Comparison of ENCODE assay signal across 9 cellular contexts in the genomic region with DNA sequence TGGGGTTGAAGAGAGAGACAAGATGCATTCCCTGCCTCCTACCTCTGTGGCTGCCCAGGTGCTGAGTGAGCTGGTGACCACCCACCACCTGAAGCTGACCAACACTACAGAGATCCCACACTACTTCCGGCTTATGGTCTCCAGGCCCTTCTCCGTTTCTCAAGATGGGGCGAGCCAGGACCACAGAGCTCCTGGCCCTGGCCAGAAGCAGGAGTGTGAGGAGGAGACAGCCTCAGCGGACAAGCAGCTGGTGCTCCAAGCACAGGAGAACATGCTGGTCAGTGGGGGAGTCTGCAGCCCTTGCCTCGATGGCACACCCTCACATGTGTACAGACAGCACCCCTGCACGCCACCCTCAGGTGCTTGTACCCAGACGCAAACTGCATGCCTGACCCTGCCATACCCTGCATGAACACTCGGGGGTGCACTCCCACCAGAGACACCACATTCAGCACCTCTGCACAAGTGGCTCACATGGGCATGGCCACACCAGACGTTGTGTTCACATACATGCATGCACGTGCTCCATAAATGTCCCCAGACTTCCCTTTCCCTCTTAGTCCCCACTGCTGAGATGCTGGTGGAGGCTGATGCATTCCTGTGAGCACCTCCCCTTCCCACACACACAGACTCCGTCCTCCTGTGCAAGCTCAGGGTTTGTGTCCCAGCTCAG. TPM values are rescaled to one million over a fixed set of nuclear protein-coding genes. Genes with fewer than 3 reads are reported as not detected.
DNase-seq lines count a peak whose midpoint lies in the region; ATAC-seq, FAIRE-seq and TF ChIP-seq lines count a peak whose summit lies in the region.
"Had no signal": no experiment of that assay in that cellular context is flagged by ENCODE, and none has a peak within 500 bp of the region (broad histone marks: within the 10 kb centered on the region; RNA-seq: fewer than 3 reads in every experiment).

No MANE protein-coding gene starts in this region.

- H3K27ac Mint-ChIP-seq in CD4-positive, alpha-beta memory T cell: peak overlapping the region in 4 of 7 donors; percentile 25 to 86 (median 77)
- peak overlapping the region in 1 of 2 donors; percentile 33 for H3K27ac Mint-ChIP-seq in activated naive CD4-positive, alpha-beta T cell treated with anti-CD3 and anti-CD28 coated beads, Interleukin-2, amount 50 U/mL, for 72 hours

- ATAC-seq in HG03378 (IDR thresholded peaks at IDR 0.05; ENCODE audit: unreplicated experiment) (peak; percentile 72), left cardiac atrium (peak; percentile 62 to 71)
- ATAC-seq in activated naive CD4-positive, alpha-beta T cell treated with anti-CD3 and anti-CD28 coated beads, Interleukin-2, amount 50 U/mL, for 72 hours: peak; percentile 67 to 79

- no peak overlapping the region for H3K4me3 Mint-ChIP-seq in CD4-positive, alpha-beta memory T cell

- peaks cover 4 to 29% of the 10 kb centered on the region in 2 donors for H3K36me3 Mint-ChIP-seq in CD4-positive, alpha-beta memory T cell
- no peaks in the 10 kb centered on the region for H3K36me3 Mint-ChIP-seq in activated naive CD4-positive, alpha-beta T cell treated with anti-CD3 and anti-CD28 coated beads, Interleukin-2, amount 50 U/mL, for 72 hours

- TF ChIP-seq POLR2A in GM19193 (IDR thresholded peaks at IDR 0.05; ENCODE audit: extremely low read depth, insufficient read depth, insufficient read length): peak; percentile 8

- POLR2A ChIA-PET in CD4-positive, alpha-beta memory T cell (lab: Charles Lee; ENCODE audit: partially characterized antibody): interaction anchor here (0.6 to 1.5 kb wide), 2 partner anchors 11 to 47 kb away, joined by 3 to 9 read pairs; a partner anchor contains a TSS

- H3K27me3 ChIP-seq in CD4-positive, alpha-beta memory T cell (ENCODE audit: insufficient read depth, low read length): no peaks in the 10 kb centered on the region
- H3K27me3 ChIP-seq in small intestine (ENCODE audit: control insufficient read depth in 2 of 2, insufficient read depth in 2 of 2, low read length in 2 of 2): no peaks in the 10 kb centered on the region

- no peaks in the 10 kb centered on the region for H3K9me3 Mint-ChIP-seq in CD4-positive, alpha-beta memory T cell
- no peaks in the 10 kb centered on the region for H3K9me3 Mint-ChIP-seq in activated naive CD4-positive, alpha-beta T cell treated with anti-CD3 and anti-CD28 coated beads, Interleukin-2, amount 50 U/mL, for 72 hours

- H3K36me3 ChIP-seq in CD4-positive, alpha-beta memory T cell (ENCODE audit: insufficient read depth, low read length): peaks cover 21% of the 10 kb centered on the region
- H3K36me3 ChIP-seq in small intestine (ENCODE audit: control insufficient read depth in 2 of 2, insufficient read depth in 2 of 2, low read length in 2 of 2): peaks cover 8 to 12% of the 10 kb centered on the region in 2 donors

- no peak overlapping the region for H3K4me3 ChIP-seq in CD4-positive, alpha-beta memory T cell (ENCODE audit: low read length in 2 of 2)
- no peak overlapping the region for H3K4me3 ChIP-seq in small intestine (ENCODE audit: low read depth in 1 of 2, low read length in 2 of 2)

- WGBS in small intestine, 3 donors: 47 to 63% (median 50%) methylated on average over 11 of the region's 11 CpGs

- intact Hi-C loops in CD4-positive, alpha-beta memory T cell (cut with micrococcal nuclease): loop anchor here (1.0 kb wide), 3 partner anchors 47 to 362 kb away; a partner anchor contains a TSS
- intact Hi-C loops in left cardiac atrium (cut with DNase I): loop anchor here (5.0 to 10.0 kb wide), 2 partner anchors 229 to 357 kb away; a partner anchor contains a TSS

- DNase-seq in CD4-positive, alpha-beta memory T cell: peak; percentile 66 to 74 (median 70)
- DNase-seq in SK-N-DZ (ENCODE audit: low spot score): peak; percentile 50
- DNase-seq in activated naive CD4-positive, alpha-beta T cell treated with anti-CD3 and anti-CD28 coated beads, Interleukin-2, amount 50 U/mL, for 72 hours (ENCODE audit: low spot score in 2 of 2): peak; percentile 65 to 77
- peak; percentile 66 for DNase-seq in left cardiac atrium
- peak; percentile 83 for DNase-seq in small intestine
- DNase-seq in DMS79 treated with DMSO at 0.1 percent for 48 hours (lab: John Stamatoyannopoulos, UW): no peak

- no peaks in the 10 kb centered on the region for H3K9me3 ChIP-seq in CD4-positive, alpha-beta memory T cell (ENCODE audit: control insufficient read depth in 1 of 2, low read length in 2 of 2)
- H3K9me3 ChIP-seq in small intestine (ENCODE audit: control insufficient read depth, low read depth): no peaks in the 10 kb centered on the region

- FAIRE-seq in small intestine (lab: Jason Lieb, UNC): no peak
- FAIRE-seq: TTC549 had no signal

- no peaks in the 10 kb centered on the region for H3K27me3 Mint-ChIP-seq in CD4-positive, alpha-beta memory T cell

- H3K4me1 Mint-ChIP-seq in CD4-positive, alpha-beta memory T cell: peaks cover 2 to 15% (median 6%) of the 10 kb centered on the region in 4 donors

- no peak overlapping the region for H3K27ac ChIP-seq in CD4-positive, alpha-beta memory T cell (ENCODE audit: low read depth, low read length)
- no peak overlapping the region for H3K27ac ChIP-seq in small intestine (ENCODE audit: low read depth in 1 of 2, low read length in 1 of 2)

- no peaks in the 10 kb centered on the region for H3K4me1 ChIP-seq in CD4-positive, alpha-beta memory T cell (ENCODE audit: insufficient read depth, low read length)
- no peaks in the 10 kb centered on the region for H3K4me1 ChIP-seq in small intestine (ENCODE audit: control insufficient read depth in 2 of 2, insufficient read depth in 1 of 2, low read depth in 1 of 2, low read length in 1 of 2)

- CTCF ChIA-PET in CD4-positive, alpha-beta memory T cell (lab: Charles Lee; ENCODE audit: partially characterized antibody): interaction anchor here (0.8 to 4.1 kb wide), 19 partner anchors 8 to 362 kb away, joined by 3 to 38 read pairs (median 5); a partner anchor contains a TSS

RNA-seq across cellular contexts. Expression of a gene that starts 19.0 kb away (rescaled TPM):
- total RNA-seq in CD4-positive, alpha-beta memory T cell: 10 to 100 TPM; 78.7 to 82.8 TPM
- 10 to 100 TPM; 52.4 to 76.3 TPM for polyA plus RNA-seq in CD4-positive, alpha-beta memory T cell
- polyA plus RNA-seq in SK-N-DZ (2014; cell fraction: cytosol; rRNA removed): 3.4 and 4.2 TPM in 2 replicates
- polyA plus RNA-seq in SK-N-DZ (2014; cell fraction: nucleus; rRNA removed): 31.9 and 51.1 TPM in 2 replicates
- 10 to 100 TPM; 73.9 to 83.9 TPM for total RNA-seq in activated naive CD4-positive, alpha-beta T cell treated with anti-CD3 and anti-CD28 coated beads, Interleukin-2, amount 50 U/mL, for 72 hours
- total RNA-seq in left cardiac atrium: 10 to 100 TPM; 73.8 to 80.8 TPM
- 100 to 1,000 TPM in 2 of 3 donors, 10 to 100 TPM in 1; 59.6 to 443 (median 272) TPM for polyA plus RNA-seq in small intestine

RNA-seq across cellular contexts. Expression of a gene that starts 20.6 kb away (rescaled TPM):
- 10 to 100 TPM; 50.5 to 57.4 TPM for total RNA-seq in CD4-positive, alpha-beta memory T cell
- polyA plus RNA-seq in CD4-positive, alpha-beta memory T cell: 100 to 1,000 TPM; 104 to 129 TPM
- 1.4 and 2.0 TPM in 2 replicates for polyA plus RNA-seq in SK-N-DZ (2014; cell fraction: cytosol; rRNA removed)
- 4.3 and 18.1 TPM in 2 replicates for polyA plus RNA-seq in SK-N-DZ (2014; cell fraction: nucleus; rRNA removed)
- total RNA-seq in activated naive CD4-positive, alpha-beta T cell treated with anti-CD3 and anti-CD28 coated beads, Interleukin-2, amount 50 U/mL, for 72 hours: 10 to 100 TPM; 23.5 to 41.2 TPM
- total RNA-seq in left cardiac atrium: 10 to 100 TPM; 10.8 to 19.0 TPM
- polyA plus RNA-seq in small intestine: 10 to 100 TPM; 32.1 to 62.2 (median 51.6) TPM

RNA-seq across cellular contexts. Expression of a gene that starts 47.5 kb away (rescaled TPM):
- total RNA-seq in CD4-positive, alpha-beta memory T cell: 10 to 100 TPM; 39.6 to 43.9 TPM
- polyA plus RNA-seq in CD4-positive, alpha-beta memory T cell: 10 to 100 TPM; 13.3 to 18.0 TPM
- 26.3 and 27.4 TPM in 2 replicates for polyA plus RNA-seq in SK-N-DZ (2014; cell fraction: cytosol; rRNA removed)
- polyA plus RNA-seq in SK-N-DZ (2014; cell fraction: nucleus; rRNA removed): 23.0 and 24.8 TPM in 2 replicates
- 10 to 100 TPM; 46.8 to 58.3 TPM for total RNA-seq in activated naive CD4-positive, alpha-beta T cell treated with anti-CD3 and anti-CD28 coated beads, Interleukin-2, amount 50 U/mL, for 72 hours
- total RNA-seq in left cardiac atrium: 10 to 100 TPM; 21.4 to 35.2 TPM
- polyA plus RNA-seq in small intestine: 10 to 100 TPM; 15.3 to 21.5 (median 18.1) TPM
